Comparison of ENCODE assay signal across 1 cellular context in genomic region chr11:74030668-74031309, GRCh38.
TF ChIP-seq lines count a peak whose summit lies in the region.

No MANE protein-coding gene starts in this region.

TF ChIP-seq in GM12878, 131 proteins besides CTCF, POLR2A, EP300 and RAD21:
- TF ChIP-seq SMAD5 (IDR thresholded peaks at IDR 0.05; ENCODE audit: low read depth): no peak
- no peak for TF ChIP-seq GATAD2B (conservative IDR thresholded peaks at IDR 0.05; ENCODE audit: low read depth)
- TF ChIP-seq BCL11A (IDR thresholded peaks at IDR 0.05; ENCODE audit: low read depth, low read length): no peak
- no peak for TF ChIP-seq HDAC6 (IDR thresholded peaks at IDR 0.05; ENCODE audit: unreplicated experiment)
- TF ChIP-seq ZBTB4 (CRISPR knock-in tag; IDR thresholded peaks at IDR 0.05): no peak
- no peak for TF ChIP-seq RAD51 (IDR thresholded peaks at IDR 0.05)
- no peak for TF ChIP-seq SKIL (IDR thresholded peaks at IDR 0.05; ENCODE audit: low read depth, poor library complexity, severe bottlenecking)
- TF ChIP-seq MXI1 (IDR thresholded peaks at IDR 0.05; ENCODE audit: low read depth, low read length): no peak
- TF ChIP-seq ZNF687 (IDR thresholded peaks at IDR 0.05): no peak
- TF ChIP-seq BRCA1 (IDR thresholded peaks at IDR 0.05; ENCODE audit: low read depth, low read length): no peak
- TF ChIP-seq FOXM1 (IDR thresholded peaks at IDR 0.05; ENCODE audit: low read depth, low read length): no peak
- TF ChIP-seq NKRF (conservative IDR thresholded peaks at IDR 0.05): no peak
- TF ChIP-seq ASH2L (IDR thresholded peaks at IDR 0.05; ENCODE audit: borderline replicate concordance, low read depth): no peak
